Comparison of ENCODE assay signal across 8 cellular contexts in genomic region chr17:44503080-44503842, GRCh38. TPM values are rescaled to one million over a fixed set of nuclear protein-coding genes. Genes with fewer than 3 reads are reported as not detected.
DNase-seq lines count a peak whose midpoint lies in the region; ATAC-seq and TF ChIP-seq lines count a peak whose summit lies in the region.

TSS of gene GPATCH8 (minus strand) at chr17:44503406. CDS start at chr17:44503370, 36 bp downstream.

- peaks cover 26% of the 10 kb centered on the region for H3K4me1 Mint-ChIP-seq in T-helper 17 cell

- peak within 1 kb of the TSS; percentile 86 for H3K4me3 ChIP-seq in psoas muscle
- H3K4me3 ChIP-seq in urinary bladder (ENCODE audit: low read depth, low read length), result peak within 1 kb of the TSS; percentile 61

- 1% methylated on average over 57 to 73 of the region's 73 CpGs for WGBS in psoas muscle, 3 donors
- WGBS in urinary bladder, result under 1% methylated on average over 73 of the region's 73 CpGs

- peak within 1 kb of the TSS; percentile 94 for H3K27ac Mint-ChIP-seq in T-helper 17 cell

- no peaks in the 10 kb centered on the region for H3K36me3 ChIP-seq in psoas muscle (ENCODE audit: insufficient read depth in 1 of 2, low read depth in 1 of 2)
- H3K36me3 ChIP-seq in urinary bladder (ENCODE audit: insufficient read depth), result no peaks in the 10 kb centered on the region

- peak within 1 kb of the TSS; percentile 94 for H3K4me3 Mint-ChIP-seq in T-helper 17 cell

- no peak for TF ChIP-seq CTCF in psoas muscle (IDR thresholded peaks at IDR 0.05)

- H3K27me3 Mint-ChIP-seq in T-helper 17 cell, result no peaks in the 10 kb centered on the region

- intact Hi-C loops in left ventricle myocardium superior (cut with micrococcal nuclease), result no loop called here
- intact Hi-C loops in psoas muscle (cut with DNase I), result loop anchor here (5.0 to 10.0 kb wide), 3 partner anchors 66 to 281 kb away; no protein-coding TSS in a partner anchor

- H3K9me3 ChIP-seq in T-helper 17 cell (ENCODE audit: control insufficient read depth, low read length, poor library complexity, severe bottlenecking) (no peaks in the 10 kb centered on the region), psoas muscle (no peaks in the 10 kb centered on the region)

- H3K36me3 Mint-ChIP-seq in T-helper 17 cell (ENCODE audit: low read depth), result no peaks in the 10 kb centered on the region

- H3K27ac ChIP-seq in psoas muscle (peak within 1 kb of the TSS; percentile 91), urinary bladder (ENCODE audit: low read depth) (peak within 1 kb of the TSS; percentile 81)

- H3K27me3 ChIP-seq in psoas muscle (ENCODE audit: insufficient read depth in 3 of 3, low read length in 2 of 3), result no peaks in the 10 kb centered on the region

- H3K4me1 ChIP-seq in psoas muscle (peaks cover 39% of the 10 kb centered on the region), urinary bladder (ENCODE audit: insufficient read depth) (peaks cover 2% of the 10 kb centered on the region)

- peak; percentile 92 for ATAC-seq in GM18498 (IDR thresholded peaks at IDR 0.05; ENCODE audit: unreplicated experiment)
- ATAC-seq in HG02938 (IDR thresholded peaks at IDR 0.05; ENCODE audit: unreplicated experiment), result peak; percentile 73
- ATAC-seq in T-helper 17 cell, result peak; percentile 89
- peak; percentile 100 for ATAC-seq in left ventricle myocardium superior
- ATAC-seq in psoas muscle, result peak; percentile 95 to 99 (median 98)

- peak; percentile 71 to 84 for DNase-seq in NCI-H187 (lab: John Stamatoyannopoulos, UW)
- DNase-seq in T-helper 17 cell, result peak; percentile 89 to 92 (median 91)
- DNase-seq in amygdala (lab: John Stamatoyannopoulos, UW), result peak; percentile 35 to 96 (median 88)
- DNase-seq in left ventricle myocardium superior, result peak; percentile 97
- DNase-seq in psoas muscle, result peak; percentile 95 to 98

RNA-seq across cellular contexts. Expression of gene GPATCH8, which starts in this region (rescaled TPM):
- total RNA-seq in T-helper 17 cell, result 10 to 100 TPM; 63.4 to 79.6 TPM
- total RNA-seq in left ventricle myocardium superior, result 19.8 TPM
- total RNA-seq in psoas muscle, result 10 to 100 TPM; 16.5 to 28.1 (median 21.7) TPM
- 10 to 100 TPM in 2 of 3 donors, 1 to 10 TPM in 1; 5.7 to 23.5 (median 11.9) TPM for polyA plus RNA-seq in psoas muscle
- 63.4 TPM for total RNA-seq in urinary bladder
- polyA plus RNA-seq in urinary bladder, result 19.3 TPM

Comparison
In these comparisons a context has a peak if more than half of its experiments do, and no peak if none do; other contexts are left out.
1. Peak in every context shown above with its lines: DNase-seq, ATAC-seq, H3K4me3 ChIP-seq and H3K27ac ChIP-seq.